ENCODE assay signal across 1 cellular context in the genomic region with DNA sequence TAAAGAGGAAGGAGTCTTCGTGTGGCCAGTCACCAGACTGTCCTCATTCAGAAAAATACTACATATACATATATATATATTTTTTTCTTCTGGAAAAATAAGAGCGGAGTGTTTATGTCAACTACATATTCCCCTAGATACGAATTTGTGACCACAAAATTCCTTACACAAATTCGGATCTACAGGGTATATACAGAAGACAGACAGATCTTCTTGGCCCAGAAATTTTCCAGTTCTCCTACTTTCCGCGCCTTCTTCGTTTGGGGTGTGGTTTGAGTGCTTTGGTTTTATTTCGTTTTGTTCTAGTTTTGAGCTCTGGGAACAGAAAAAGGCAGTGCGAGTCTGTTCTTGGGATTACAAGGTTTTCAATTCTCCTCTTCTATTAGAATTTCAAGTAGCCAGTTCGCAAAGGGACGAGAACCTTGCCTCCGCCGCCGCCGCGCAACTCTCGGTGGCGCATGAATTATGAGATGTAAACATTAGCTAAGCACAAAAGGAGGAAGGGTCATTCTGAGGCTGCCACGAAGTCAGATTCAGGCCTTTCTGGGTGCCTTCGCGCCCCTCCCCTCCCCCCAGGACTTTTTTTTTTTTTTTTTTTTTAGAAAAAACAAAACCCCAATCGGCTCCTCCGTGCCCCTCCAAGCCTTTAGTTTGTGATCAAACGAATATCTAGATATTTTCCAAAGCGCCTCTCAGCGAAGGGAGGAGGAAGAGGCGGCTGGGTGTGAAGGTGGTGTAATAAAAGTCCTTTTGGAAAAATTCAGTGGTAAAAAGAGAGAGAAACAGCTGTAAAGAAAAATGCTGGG.
TF ChIP-seq lines count a peak whose summit lies in the region.

No MANE protein-coding gene starts in this region.

TF ChIP-seq in endothelial cell of umbilical vein, 7 proteins besides CTCF, POLR2A, EP300 and RAD21:
- TF ChIP-seq EZH2 (IDR thresholded peaks at IDR 0.05; ENCODE audit: borderline replicate concordance, low read depth, low read length, severe bottlenecking) (no peak), GATA2 (IDR thresholded peaks at IDR 0.05; ENCODE audit: insufficient read depth, insufficient read length, low read depth, low read length) (no peak), POLR2AphosphoS5 (IDR thresholded peaks at IDR 0.05; ENCODE audit: insufficient read depth, low read depth, low read length) (no peak), FOS (IDR thresholded peaks at IDR 0.05; ENCODE audit: borderline replicate concordance, insufficient read depth, low read length) (no peak), MAX (IDR thresholded peaks at IDR 0.05; ENCODE audit: insufficient read depth, insufficient read length) (no peak), JUN (IDR thresholded peaks at IDR 0.05; ENCODE audit: borderline replicate concordance, insufficient read depth, insufficient read length, low read depth) (no peak), MYC (IDR thresholded peaks at IDR 0.05; ENCODE audit: low read depth, low read length) (no peak)
